13 cellular contexts compared by ENCODE assay signal in genomic region chr17:77479372-77479781, GRCh38.
DNase-seq lines count a peak whose midpoint lies in the region; ATAC-seq, FAIRE-seq and TF ChIP-seq lines count a peak whose summit lies in the region.
"Had no signal": no experiment of that assay in that cellular context is flagged by ENCODE, and none has a peak within 500 bp of the region (broad histone marks: within the 10 kb centered on the region; RNA-seq: fewer than 3 reads in every experiment).

No MANE protein-coding gene starts in this region.

- H3K4me1 ChIP-seq in kidney (ENCODE audit: control insufficient read depth in 1 of 2, insufficient read depth in 1 of 2, low read depth in 1 of 2, low read length in 2 of 2) (peaks cover 6 to 30% of the 10 kb centered on the region in 2 donors), thyroid gland (peaks cover 37 to 51% of the 10 kb centered on the region in 2 donors)

- no peak overlapping the region for H3K4me3 ChIP-seq in kidney (ENCODE audit: low read length in 2 of 2)
- H3K4me3 ChIP-seq in thyroid gland (replicated peaks in 1 of 3), result no peak overlapping the region
- H3K4me3 ChIP-seq: testis had no signal

- peak overlapping the region; percentile 43 for H3K27ac Mint-ChIP-seq in activated naive CD4-positive, alpha-beta T cell treated with anti-CD3 and anti-CD28 coated beads for 36 hours
- H3K27ac Mint-ChIP-seq in activated naive CD4-positive, alpha-beta T cell treated with anti-CD3 and anti-CD28 coated beads, Interleukin-2, amount 10 ng/mL, durations not matched to agents 7 days and 5 days, result no peak overlapping the region
- H3K27ac Mint-ChIP-seq in activated T-helper 2 cell treated with anti-CD3 and anti-CD28 coated beads, Interferon-gamma antibody, Interleukin-2, Interleukin-4, amounts not matched to agents 10 μg/mL and 5 μg/mL and 100 μg/mL, durations not matched to agents 14 hours and 24 hours and 36 hours, result peak overlapping the region; percentile 46

- 78 to 81% methylated on average over 11 to 17 of the region's 17 CpGs for WGBS in thyroid gland, 2 donors

- CTCF ChIA-PET in activated naive CD4-positive, alpha-beta T cell treated with anti-CD3 and anti-CD28 coated beads for 36 hours (lab: Charles Lee), result interaction anchor here (2.5 kb wide), 1 partner anchor 49 kb away, joined by 12 read pairs; no protein-coding TSS in a partner anchor
- CTCF ChIA-PET in activated naive CD4-positive, alpha-beta T cell treated with anti-CD3 and anti-CD28 coated beads, Interleukin-2, amount 10 ng/mL, durations not matched to agents 7 days and 5 days (lab: Charles Lee), result no interaction called here

- no peak for TF ChIP-seq CTCF in kidney (IDR thresholded peaks at IDR 0.05; ENCODE audit: borderline replicate concordance, extremely low read depth, insufficient read depth)
- TF ChIP-seq CTCF in thyroid gland (IDR thresholded peaks at IDR 0.05), result no peak

- H3K4me3 Mint-ChIP-seq in activated naive CD4-positive, alpha-beta T cell treated with anti-CD3 and anti-CD28 coated beads for 36 hours, result no peak overlapping the region
- H3K4me3 Mint-ChIP-seq in activated naive CD4-positive, alpha-beta T cell treated with anti-CD3 and anti-CD28 coated beads, Interleukin-2, amount 10 ng/mL, durations not matched to agents 7 days and 5 days, result no peak overlapping the region
- no peak overlapping the region for H3K4me3 Mint-ChIP-seq in activated T-helper 2 cell treated with anti-CD3 and anti-CD28 coated beads, Interferon-gamma antibody, Interleukin-2, Interleukin-4, amounts not matched to agents 10 μg/mL and 5 μg/mL and 100 μg/mL, durations not matched to agents 14 hours and 24 hours and 36 hours (ENCODE audit: low read depth)
- H3K4me3 Mint-ChIP-seq: activated T-helper 1 cell treated with anti-CD3 and anti-CD28 coated beads, Interleukin-12 subunit alpha, Interleukin-12 subunit beta, Interleukin-2, Interleukin-4 antibody, amounts not matched to agents 30 ng/mL and 10 ng/mL and 1 ng/mL, durations not matched to agents 14 hours and 24 hours and 36 hours had no signal

- H3K9me3 Mint-ChIP-seq in activated naive CD4-positive, alpha-beta T cell treated with anti-CD3 and anti-CD28 coated beads for 36 hours, result no peaks in the 10 kb centered on the region
- H3K9me3 Mint-ChIP-seq in activated naive CD4-positive, alpha-beta T cell treated with anti-CD3 and anti-CD28 coated beads, Interleukin-2, amount 10 ng/mL, durations not matched to agents 7 days and 5 days, result no peaks in the 10 kb centered on the region
- H3K9me3 Mint-ChIP-seq in activated T-helper 2 cell treated with anti-CD3 and anti-CD28 coated beads, Interferon-gamma antibody, Interleukin-2, Interleukin-4, amounts not matched to agents 10 μg/mL and 5 μg/mL and 100 μg/mL, durations not matched to agents 14 hours and 24 hours and 36 hours, result no peaks in the 10 kb centered on the region
- H3K9me3 Mint-ChIP-seq: activated T-helper 1 cell treated with anti-CD3 and anti-CD28 coated beads, Interleukin-12 subunit alpha, Interleukin-12 subunit beta, Interleukin-2, Interleukin-4 antibody, amounts not matched to agents 30 ng/mL and 10 ng/mL and 1 ng/mL, durations not matched to agents 14 hours and 24 hours and 36 hours had no signal

- H3K36me3 ChIP-seq in kidney (ENCODE audit: control insufficient read depth in 1 of 2, insufficient read depth in 2 of 2, low read length in 2 of 2) (peaks cover 5 to 9% of the 10 kb centered on the region in 2 donors), thyroid gland (peaks cover 7 to 12% of the 10 kb centered on the region in 2 donors)

- DNase-seq in activated naive CD4-positive, alpha-beta T cell treated with anti-CD3 and anti-CD28 coated beads for 36 hours, result no peak
- DNase-seq in activated naive CD4-positive, alpha-beta T cell treated with anti-CD3 and anti-CD28 coated beads, Interleukin-2, amount 10 ng/mL, durations not matched to agents 7 days and 5 days, result no peak
- DNase-seq in activated T-helper 2 cell treated with anti-CD3 and anti-CD28 coated beads, Interferon-gamma antibody, Interleukin-2, Interleukin-4, amounts not matched to agents 10 μg/mL and 5 μg/mL and 100 μg/mL, durations not matched to agents 14 hours and 24 hours and 36 hours (ENCODE audit: low spot score), result no peak
- peak; percentile 62 for DNase-seq in kidney
- DNase-seq in thyroid gland, result no peak
- DNase-seq in HT-29 (ENCODE audit: low spot score), result no peak
- no peak for DNase-seq in HuH-7.5 (ENCODE audit: low spot score)
- DNase-seq: cerebellar nuclear complex, NCI-H226 had no signal

- H3K27ac ChIP-seq in kidney (ENCODE audit: low read depth in 2 of 2, low read length in 2 of 2) (no peak overlapping the region), thyroid gland (peak overlapping the region in 2 of 3 donors; percentile 13 to 40)
- H3K27ac ChIP-seq: parathyroid adenoma had no signal

- H3K9ac ChIP-seq in kidney (ENCODE audit: low read length in 2 of 2), result no peak overlapping the region
- H3K9ac ChIP-seq: parathyroid adenoma had no signal

- no peak for TF ChIP-seq POLR2A in thyroid gland (IDR thresholded peaks at IDR 0.05)

- peaks cover 58% of the 10 kb centered on the region for H3K4me1 Mint-ChIP-seq in activated naive CD4-positive, alpha-beta T cell treated with anti-CD3 and anti-CD28 coated beads for 36 hours (ENCODE audit: low read depth)
- H3K4me1 Mint-ChIP-seq in activated naive CD4-positive, alpha-beta T cell treated with anti-CD3 and anti-CD28 coated beads, Interleukin-2, amount 10 ng/mL, durations not matched to agents 7 days and 5 days, result peaks cover 52% of the 10 kb centered on the region
- H3K4me1 Mint-ChIP-seq in activated T-helper 2 cell treated with anti-CD3 and anti-CD28 coated beads, Interferon-gamma antibody, Interleukin-2, Interleukin-4, amounts not matched to agents 10 μg/mL and 5 μg/mL and 100 μg/mL, durations not matched to agents 14 hours and 24 hours and 36 hours (ENCODE audit: low read depth), result peaks cover 38% of the 10 kb centered on the region

- no peaks in the 10 kb centered on the region for H3K27me3 ChIP-seq in thyroid gland
- H3K27me3 ChIP-seq: testis had no signal

- intact Hi-C loops in activated naive CD4-positive, alpha-beta T cell treated with anti-CD3 and anti-CD28 coated beads for 36 hours (cut with micrococcal nuclease), result no loop called here
- intact Hi-C loops in activated T-helper 2 cell treated with anti-CD3 and anti-CD28 coated beads, Interferon-gamma antibody, Interleukin-2, Interleukin-4, amounts not matched to agents 10 μg/mL and 5 μg/mL and 100 μg/mL, durations not matched to agents 14 hours and 24 hours and 36 hours (cut with micrococcal nuclease), result no loop called here
- intact Hi-C loops in kidney (cut with DNase I), result no loop called here
- intact Hi-C loops in thyroid gland (cut with DNase I), result no loop called here

- H3K36me3 Mint-ChIP-seq in activated naive CD4-positive, alpha-beta T cell treated with anti-CD3 and anti-CD28 coated beads for 36 hours (ENCODE audit: low read depth), result peaks cover 16% of the 10 kb centered on the region
- peaks cover 43% of the 10 kb centered on the region for H3K36me3 Mint-ChIP-seq in activated naive CD4-positive, alpha-beta T cell treated with anti-CD3 and anti-CD28 coated beads, Interleukin-2, amount 10 ng/mL, durations not matched to agents 7 days and 5 days
- H3K36me3 Mint-ChIP-seq in activated T-helper 2 cell treated with anti-CD3 and anti-CD28 coated beads, Interferon-gamma antibody, Interleukin-2, Interleukin-4, amounts not matched to agents 10 μg/mL and 5 μg/mL and 100 μg/mL, durations not matched to agents 14 hours and 24 hours and 36 hours (ENCODE audit: low read depth), result peaks cover 51% of the 10 kb centered on the region

- no peak for ATAC-seq in HG02610 (IDR thresholded peaks at IDR 0.05; ENCODE audit: unreplicated experiment)

- no peak for FAIRE-seq in kidney (lab: Jason Lieb, UNC)

- H3K27me3 Mint-ChIP-seq in activated naive CD4-positive, alpha-beta T cell treated with anti-CD3 and anti-CD28 coated beads for 36 hours (ENCODE audit: low read depth), result no peaks in the 10 kb centered on the region
- H3K27me3 Mint-ChIP-seq in activated naive CD4-positive, alpha-beta T cell treated with anti-CD3 and anti-CD28 coated beads, Interleukin-2, amount 10 ng/mL, durations not matched to agents 7 days and 5 days, result no peaks in the 10 kb centered on the region
- no peaks in the 10 kb centered on the region for H3K27me3 Mint-ChIP-seq in activated T-helper 2 cell treated with anti-CD3 and anti-CD28 coated beads, Interferon-gamma antibody, Interleukin-2, Interleukin-4, amounts not matched to agents 10 μg/mL and 5 μg/mL and 100 μg/mL, durations not matched to agents 14 hours and 24 hours and 36 hours (ENCODE audit: low read depth)

- H3K9me3 ChIP-seq in kidney (ENCODE audit: control insufficient read depth in 1 of 2, low read length in 2 of 2) (no peaks in the 10 kb centered on the region), thyroid gland (no peaks in the 10 kb centered on the region)
- H3K9me3 ChIP-seq: testis had no signal

Comparison
In these comparisons a context has a peak if more than half of its experiments do, and no peak if none do; other contexts are left out.
1. H3K27ac ChIP-seq: peak in thyroid gland (2 of 3); none in kidney (0 of 2).